In genomic region chrX:41350150-41350975, GRCh38 we compare ENCODE assay signal across 13 cellular contexts. TPM values are rescaled to one million over a fixed set of nuclear protein-coding genes. Genes with fewer than 3 reads are reported as not detected.
DNase-seq lines count a peak whose midpoint lies in the region; ATAC-seq lines count a peak whose summit lies in the region.
"Had no signal": no experiment of that assay in that cellular context is flagged by ENCODE, and none has a peak within 500 bp of the region (broad histone marks: within the 10 kb centered on the region; RNA-seq: fewer than 3 reads in every experiment).

No MANE protein-coding gene starts in this region.

- peaks cover 4% of the 10 kb centered on the region for H3K36me3 Mint-ChIP-seq in T-helper 17 cell (ENCODE audit: low read depth)

- ATAC-seq in T-helper 17 cell (peak; percentile 18), left ventricle myocardium superior (peak; percentile 29), HG03457 (IDR thresholded peaks at IDR 0.05; ENCODE audit: unreplicated experiment) (no peak)

- H3K27me3 ChIP-seq in ACC112 (ENCODE audit: insufficient read depth, low read length) = no peaks in the 10 kb centered on the region
- H3K27me3 ChIP-seq: brain microvascular endothelial cell, uterus had no signal

- no peaks in the 10 kb centered on the region for H3K27me3 Mint-ChIP-seq in T-helper 17 cell
- H3K27me3 Mint-ChIP-seq: activated B cell treated with CpG ODN at 0.5 μM for 24 hours had no signal

- peaks cover 22% of the 10 kb centered on the region for H3K4me1 Mint-ChIP-seq in T-helper 17 cell
- H3K4me1 Mint-ChIP-seq: neural crest cell had no signal

- H3K4me1 ChIP-seq in ACC112 (ENCODE audit: control insufficient read depth, insufficient read depth, low read length, unreplicated experiment) = peaks cover 22% of the 10 kb centered on the region
- H3K4me1 ChIP-seq: uterus had no signal

- peak overlapping the region; percentile 56 for H3K4me3 Mint-ChIP-seq in T-helper 17 cell
- H3K4me3 Mint-ChIP-seq: activated B cell treated with CpG ODN at 0.5 μM for 24 hours, neural crest cell had no signal

- peaks cover 31% of the 10 kb centered on the region for H3K36me3 ChIP-seq in ACC112 (ENCODE audit: insufficient read depth, low read length)
- H3K36me3 ChIP-seq: uterus had no signal

- peak overlapping the region; percentile 94 for H3K27ac Mint-ChIP-seq in T-helper 17 cell

- peaks cover 6% of the 10 kb centered on the region for H3K79me2 ChIP-seq in ACC112 (ENCODE audit: control insufficient read depth, insufficient read depth, low read length, unreplicated experiment)

- intact Hi-C loops in left ventricle myocardium superior (cut with micrococcal nuclease) = no loop called here

- H3K9me3 ChIP-seq in T-helper 17 cell (ENCODE audit: control insufficient read depth, low read length, poor library complexity, severe bottlenecking) = no peaks in the 10 kb centered on the region
- H3K9me3 ChIP-seq: uterus had no signal

- H3K27ac ChIP-seq in ACC112 (ENCODE audit: low read depth, low read length) = peak overlapping the region; percentile 67
- H3K27ac ChIP-seq: brain microvascular endothelial cell, uterus had no signal

- DNase-seq in EH (ENCODE audit: low read depth) = peak; percentile 52
- no peak for DNase-seq in T-helper 17 cell
- DNase-seq in left ventricle myocardium superior = no peak
- no peak for DNase-seq in ureter (ENCODE audit: low spot score)
- DNase-seq in stimulated activated CD4-positive, alpha-beta T cell treated with anti-CD3 and anti-CD28 coated beads, Interleukin-2, amount 100 ng/mL, for 24 hours = no peak
- DNase-seq in NCI-H1436 (lab: John Stamatoyannopoulos, UW) = no peak
- DNase-seq: activated B cell treated with CpG ODN at 0.5 μM for 24 hours, brain microvascular endothelial cell, MM.1S, uterus had no signal

- no peak overlapping the region for H3K4me3 ChIP-seq in ACC112 (ENCODE audit: low read depth, low read length)
- H3K4me3 ChIP-seq: uterus had no signal

- H2AFZ ChIP-seq in ACC112 (ENCODE audit: low read length, unreplicated experiment) = no peak overlapping the region

RNA-seq across cellular contexts. Expression of gene DDX3X, which starts 16.4 kb away (rescaled TPM):
- total RNA-seq in T-helper 17 cell (100 to 1,000 TPM; 795 to 944 TPM), left ventricle myocardium superior (140 TPM), ureter (247 TPM)
